In the genomic region with DNA sequence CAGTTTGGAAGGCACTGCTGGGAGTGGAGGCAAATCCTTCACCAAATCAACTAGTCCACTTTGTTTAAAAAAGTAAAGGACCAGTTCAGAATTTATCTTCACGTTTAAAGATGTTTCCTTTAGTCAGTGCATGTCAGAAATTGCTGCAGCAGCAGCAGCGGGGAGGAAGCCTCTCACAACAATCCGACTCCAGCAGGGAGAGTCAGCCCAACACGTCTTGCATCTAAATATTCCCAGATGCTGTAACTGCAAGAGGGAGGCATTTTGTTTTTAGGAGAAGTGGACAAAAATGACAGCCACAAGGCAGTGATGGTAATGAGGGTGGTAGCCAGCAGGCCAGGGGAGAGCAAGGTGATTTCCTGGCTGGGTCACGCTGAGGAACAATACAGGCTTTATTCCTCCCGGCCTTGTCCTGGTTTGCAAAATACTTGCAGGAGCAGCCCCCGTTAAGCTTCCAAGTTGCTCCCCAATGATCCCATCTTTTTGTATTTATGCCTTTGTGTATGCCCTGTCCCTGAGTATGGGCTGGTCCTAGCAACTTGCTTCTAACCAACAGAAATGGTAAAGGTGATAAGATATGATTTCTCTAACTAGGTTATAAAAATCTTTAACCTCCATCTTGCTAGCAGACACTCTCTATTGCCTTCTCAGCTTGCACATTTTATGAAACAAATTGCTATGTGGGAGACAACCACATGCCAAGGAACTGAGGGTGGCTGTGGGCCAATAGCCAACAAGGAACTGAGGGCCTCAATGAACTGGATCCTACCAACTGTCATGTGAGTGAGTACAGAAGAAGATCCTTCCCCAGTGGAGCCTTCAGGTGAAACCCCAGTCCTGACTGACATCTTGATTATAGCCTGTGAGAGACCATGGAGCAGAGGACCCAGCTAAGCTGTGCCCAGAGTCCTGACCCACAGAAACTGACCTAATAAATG, we compare ENCODE assay signal across 13 cellular contexts.
"Had no signal": no experiment of that assay in that cellular context is flagged by ENCODE, and none has a peak within 500 bp of the region (broad histone marks: within the 10 kb centered on the region; RNA-seq: fewer than 3 reads in every experiment).

No MANE protein-coding gene starts in this region.

- H3K27me3 Mint-ChIP-seq: activated CD4-positive, alpha-beta memory T cell treated with anti-CD3 and anti-CD28 coated beads for 36 hours had no signal

- H3K27ac Mint-ChIP-seq: activated CD4-positive, alpha-beta memory T cell treated with anti-CD3 and anti-CD28 coated beads for 36 hours had no signal

- H3K9me3 Mint-ChIP-seq: activated CD4-positive, alpha-beta memory T cell treated with anti-CD3 and anti-CD28 coated beads for 36 hours had no signal

- H3K9me3 ChIP-seq: colonic mucosa, heart right ventricle, psoas muscle, stomach, vagina had no signal

- ATAC-seq: heart right ventricle, psoas muscle had no signal

- H3K36me3 ChIP-seq: cardiac muscle cell, colonic mucosa, heart right ventricle, stomach, vagina had no signal

- H3K4me1 Mint-ChIP-seq: naive B cell had no signal

- H3K36me3 Mint-ChIP-seq: activated CD4-positive, alpha-beta memory T cell treated with anti-CD3 and anti-CD28 coated beads for 36 hours; naive B cell had no signal

- H3K4me3 Mint-ChIP-seq: activated CD4-positive, alpha-beta memory T cell treated with anti-CD3 and anti-CD28 coated beads for 36 hours; naive B cell had no signal

- DNase-seq: activated CD4-positive, alpha-beta memory T cell treated with anti-CD3 and anti-CD28 coated beads for 36 hours; activated CD4-positive, CD25-positive, alpha-beta regulatory T cell treated with anti-CD3 and anti-CD28 coated beads, Interleukin-2, amount 50 U/mL, for 72 hours; activated T-cell treated with anti-CD3 and anti-CD28 coated beads, Interleukin-2, amount 50 U/mL, for 48 hours; aorta; colonic mucosa; effector CD4-positive, alpha-beta T cell; heart right ventricle; naive B cell; psoas muscle; stimulated activated CD4-positive, alpha-beta T cell treated with anti-CD3 and anti-CD28 coated beads, Interleukin-4, amount 100 ng/mL, for 4 hours; stomach had no signal

- H3K4me1 ChIP-seq: colonic mucosa, psoas muscle, vagina had no signal

- H3K27ac ChIP-seq: cardiac muscle cell, colonic mucosa, heart right ventricle, psoas muscle, stomach, vagina had no signal

- H3K4me3 ChIP-seq: cardiac muscle cell, colonic mucosa, heart right ventricle, psoas muscle, stomach, vagina had no signal

- H3K27me3 ChIP-seq: cardiac muscle cell, colonic mucosa, heart right ventricle, stomach, vagina had no signal
